In the genomic region with DNA sequence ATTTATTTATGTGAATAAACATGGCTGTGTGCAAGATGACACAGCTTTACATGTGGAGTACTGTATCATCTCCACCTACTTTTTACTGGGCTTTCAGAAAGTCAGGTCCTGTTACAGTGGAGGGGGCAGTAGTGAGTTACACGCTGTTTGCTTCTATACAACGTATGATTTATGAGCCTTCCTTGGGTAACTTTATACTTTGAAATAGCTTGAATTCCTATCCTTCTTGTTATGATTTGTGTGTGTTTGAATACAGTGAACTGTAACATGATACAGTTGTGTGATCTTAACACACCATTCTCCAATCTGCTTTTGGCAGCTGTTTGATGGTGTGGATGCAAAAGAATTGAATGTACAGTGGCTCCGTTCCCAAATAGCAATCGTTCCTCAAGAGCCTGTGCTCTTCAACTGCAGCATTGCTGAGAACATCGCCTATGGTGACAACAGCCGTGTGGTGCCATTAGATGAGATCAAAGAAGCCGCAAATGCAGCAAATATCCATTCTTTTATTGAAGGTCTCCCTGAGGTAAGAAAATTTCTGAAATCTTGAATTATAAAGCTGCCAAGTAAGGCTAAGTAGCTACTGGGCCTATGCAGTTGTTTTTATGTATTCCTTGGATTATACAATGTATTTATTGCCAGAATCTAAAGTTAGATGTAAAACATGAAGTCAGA, we compare ENCODE assay signal across 14 cellular contexts. TPM values are rescaled to one million over a fixed set of nuclear protein-coding genes. Genes with fewer than 3 reads are reported as not detected.
A peak's percentile ranks its signal among the peaks of the same experiment; 100 is the strongest.
DNase-seq lines count a peak whose midpoint lies in the region; ATAC-seq and TF ChIP-seq lines count a peak whose summit lies in the region.
"Had no signal": no experiment of that assay in that cellular context is flagged by ENCODE, and none has a peak within 500 bp of the region (broad histone marks: within the 10 kb centered on the region; RNA-seq: fewer than 3 reads in every experiment).

No MANE protein-coding gene starts in this region.

- peak; percentile 27 for TF ChIP-seq CTCF in DOHH2 (IDR thresholded peaks at IDR 0.05; ENCODE audit: low read depth, low read length, poor library complexity, severe bottlenecking)
- peak; percentile 50 for TF ChIP-seq CTCF in PC-3 (conservative IDR thresholded peaks at IDR 0.05; ENCODE audit: low read depth, low read length)
- no peak for TF ChIP-seq CTCF in suprapubic skin (IDR thresholded peaks at IDR 0.05)
- no peak for TF ChIP-seq CTCF in tibial nerve (IDR thresholded peaks at IDR 0.05)

- H3K9me2 ChIP-seq in DOHH2 (replicated peaks; ENCODE audit: control insufficient read depth, low read length) (no peaks in the 10 kb centered on the region), PC-3 (replicated peaks; ENCODE audit: low read length) (no peaks in the 10 kb centered on the region)

- no peak overlapping the region for H2AFZ ChIP-seq in PC-3 (ENCODE audit: low read length)

- intact Hi-C loops in PC-3 (cut with micrococcal nuclease), result no loop called here

- DNase-seq in NCI-H1092 (lab: John Stamatoyannopoulos, UW), result peak; percentile 63
- DNase-seq in PC-3, result peak; percentile 55
- DNase-seq in iris pigment epithelial cell (ENCODE audit: low read depth), result peak; percentile 13
- DNase-seq in suprapubic skin (ENCODE audit: low spot score in 2 of 2), result no peak
- DNase-seq in stimulated activated CD4-positive, alpha-beta T cell treated with anti-CD3 and anti-CD28 coated beads, Interleukin-12 subunit alpha, Interleukin-12 subunit beta, amount 100 ng/mL, for 4 hours, result no peak
- DNase-seq in tibial nerve (ENCODE audit: low spot score in 2 of 2), result no peak
- DNase-seq: activated CD8-positive, alpha-beta T cell treated with anti-CD3 and anti-CD28 coated beads for 36 hours; RPMI8226; stimulated activated naive B cell treated with anti-CD40 and anti-IgM and Interleukin-4, amounts not matched to agents 10 μg/mL and 1 μg/mL and 100 μg/mL, for 72 hours had no signal

- H3K79me2 ChIP-seq in DOHH2 (ENCODE audit: control insufficient read depth, low read length) (no peaks in the 10 kb centered on the region), PC-3 (ENCODE audit: low read length) (no peaks in the 10 kb centered on the region)

- H3F3A ChIP-seq in DOHH2 (ENCODE audit: control insufficient read depth, insufficient read depth), result no peaks in the 10 kb centered on the region
- no peaks in the 10 kb centered on the region for H3F3A ChIP-seq in PC-3 (ENCODE audit: low read length, unreplicated experiment)

- H3K9ac ChIP-seq in PC-3 (ENCODE audit: low read length), result no peak overlapping the region

- ATAC-seq in PC-3, result peak; percentile 60; the same call in 1 of the 2 replicates
- ATAC-seq in HG03520 (IDR thresholded peaks at IDR 0.05; ENCODE audit: unreplicated experiment), result no peak
- ATAC-seq: activated CD8-positive, alpha-beta T cell treated with anti-CD3 and anti-CD28 coated beads for 36 hours; stimulated activated naive B cell treated with anti-CD40 and anti-IgM and Interleukin-4, amounts not matched to agents 10 μg/mL and 1 μg/mL and 100 μg/mL, for 72 hours had no signal

- POLR2A ChIA-PET in PC-3 (lab: Charles Lee; ENCODE audit: unreplicated experiment), result no interaction called here

- no peaks in the 10 kb centered on the region for H3K4me1 ChIP-seq in DOHH2 (ENCODE audit: control insufficient read depth, low read length)
- H3K4me1 ChIP-seq in PC-3 (ENCODE audit: insufficient read depth, low read length), result no peaks in the 10 kb centered on the region
- H3K4me1 ChIP-seq in suprapubic skin, result no peaks in the 10 kb centered on the region
- no peaks in the 10 kb centered on the region for H3K4me1 ChIP-seq in tibial nerve

- no TSS peak for BruUV-seq in PC-3 (replicated peaks; lab: Mats Ljungman, UMichigan)

- H3K4me3 ChIP-seq in DOHH2 (ENCODE audit: low read length) (no peak overlapping the region), PC-3 (ENCODE audit: low read length) (no peak overlapping the region), suprapubic skin (no peak overlapping the region), tibial nerve (no peak overlapping the region)

- no peaks in the 10 kb centered on the region for H4K20me1 ChIP-seq in DOHH2 (ENCODE audit: control insufficient read depth, insufficient read depth, low read depth, low read length)
- H4K20me1 ChIP-seq in PC-3 (ENCODE audit: low read length), result no peaks in the 10 kb centered on the region

- no peak for TF ChIP-seq POLR2A in suprapubic skin (IDR thresholded peaks at IDR 0.05)
- TF ChIP-seq POLR2A in tibial nerve (IDR thresholded peaks at IDR 0.05), result no peak

- WGBS in suprapubic skin, result 43% methylated on average over 7 of the region's 7 CpGs
- 36 to 41% methylated on average over 7 of the region's 7 CpGs for WGBS in tibial nerve, 2 donors

- H3K9me3 ChIP-seq in DOHH2 (ENCODE audit: control insufficient read depth, insufficient read depth, low read length), result no peaks in the 10 kb centered on the region
- no peaks in the 10 kb centered on the region for H3K9me3 ChIP-seq in PC-3 (ENCODE audit: low read length)
- H3K9me3 ChIP-seq in suprapubic skin, result no peaks in the 10 kb centered on the region
- H3K9me3 ChIP-seq in tibial nerve, result no peaks in the 10 kb centered on the region

- CTCF ChIA-PET in PC-3 (lab: Charles Lee), result interaction anchor here (0.8 kb wide), 1 partner anchor 53 kb away, joined by 3 read pairs; no protein-coding TSS in a partner anchor

- H3K27me3 ChIP-seq in DOHH2 (ENCODE audit: control insufficient read depth, low read length) (no peaks in the 10 kb centered on the region), PC-3 (ENCODE audit: low read length) (peaks cover 31% of the 10 kb centered on the region), suprapubic skin (peaks cover 10% of the 10 kb centered on the region), tibial nerve (no peaks in the 10 kb centered on the region)

- H3K36me3 ChIP-seq in DOHH2 (ENCODE audit: control insufficient read depth, low read length), result no peaks in the 10 kb centered on the region
- H3K36me3 ChIP-seq in PC-3 (ENCODE audit: low read depth, low read length), result no peaks in the 10 kb centered on the region
- no peaks in the 10 kb centered on the region for H3K36me3 ChIP-seq in suprapubic skin
- H3K36me3 ChIP-seq in tibial nerve, result no peaks in the 10 kb centered on the region

- TF ChIP-seq EP300 in suprapubic skin (IDR thresholded peaks at IDR 0.05) (no peak), tibial nerve (IDR thresholded peaks at IDR 0.05) (no peak)

- H3K4me2 ChIP-seq in DOHH2 (ENCODE audit: low read length), result no peak overlapping the region
- no peak overlapping the region for H3K4me2 ChIP-seq in PC-3 (ENCODE audit: low read length)

- H3K27ac ChIP-seq in DOHH2 (ENCODE audit: low read depth, low read length), result no peak overlapping the region
- no peak overlapping the region for H3K27ac ChIP-seq in PC-3 (ENCODE audit: low read length)
- no peak overlapping the region for H3K27ac ChIP-seq in suprapubic skin
- no peak overlapping the region for H3K27ac ChIP-seq in tibial nerve
- H3K27ac ChIP-seq: HL-60 had no signal

RNA-seq across cellular contexts. Expression of a gene that starts 41.6 kb away (rescaled TPM):
- total RNA-seq in PC-3 (2014; rRNA removed) (not detected in 2 replicates), suprapubic skin (10 to 100 TPM in 1 of 4 donors, 1 to 10 TPM in 1, under 1 TPM in 1, not detected in 1; 0.72 to 24.8 (median 5.5) TPM), tibial nerve (under 1 TPM in 1 of 4 donors, not detected in 3; 0.21 TPM)
- total RNA-seq: activated CD8-positive, alpha-beta T cell treated with anti-CD3 and anti-CD28 coated beads for 36 hours; lung microvascular endothelial cell; skeletal muscle tissue had no signal

Comparison
In these comparisons a context has a peak if more than half of its experiments do, and no peak if none do; other contexts are left out.
1. CTCF ChIP-seq: peak in DOHH2 (single experiment) and PC-3 (single experiment); none in suprapubic skin (0 of 2) and tibial nerve (0 of 5).
2. DNase-seq: peak in NCI-H1092 (single experiment), PC-3 (single experiment) and iris pigment epithelial cell (single experiment); none in suprapubic skin (0 of 2), stimulated activated CD4-positive, alpha-beta T cell treated with anti-CD3 and anti-CD28 coated beads, Interleukin-12 subunit alpha, Interleukin-12 subunit beta, amount 100 ng/mL, for 4 hours (single experiment) and tibial nerve (0 of 2).